ENCODE assay signal across 9 cellular contexts in the genomic region with DNA sequence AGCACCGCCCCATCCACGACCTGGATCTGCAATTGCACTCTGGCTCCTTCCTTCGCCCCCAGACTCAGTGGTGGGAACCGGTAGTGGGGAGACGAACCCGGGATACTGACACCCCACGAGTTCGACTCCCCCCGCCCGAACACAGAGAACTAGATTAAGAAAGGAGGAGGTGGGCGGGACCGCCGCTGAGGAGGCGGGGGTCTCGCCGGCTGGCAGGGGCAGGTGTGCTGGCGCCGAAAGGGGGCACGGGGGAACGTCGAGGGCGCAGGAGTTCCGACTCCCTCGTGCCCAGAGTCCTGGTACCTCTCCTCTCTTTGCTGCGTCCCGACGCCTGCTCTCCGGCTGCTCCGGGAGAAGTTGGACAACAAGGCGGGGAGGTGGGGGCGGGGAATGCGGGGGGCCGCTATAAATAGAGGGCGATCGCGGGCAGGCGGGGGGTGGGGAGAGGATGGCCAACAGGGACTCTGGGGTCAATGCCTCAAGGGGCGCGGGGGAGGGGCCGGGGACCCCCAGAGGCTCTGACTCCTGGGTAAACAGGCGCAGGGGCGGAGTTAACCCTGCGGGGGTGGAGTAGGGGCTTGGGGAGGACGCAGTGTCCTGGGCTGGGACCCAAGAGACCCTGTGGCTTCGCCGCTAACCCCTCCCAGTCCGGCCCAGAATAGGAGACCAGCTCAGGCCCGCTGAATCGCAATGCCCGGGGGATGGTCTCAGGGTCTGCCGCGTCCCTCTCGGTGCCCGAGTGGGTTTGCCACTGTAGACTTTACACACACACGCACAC. TPM values are rescaled to one million over a fixed set of nuclear protein-coding genes. Genes with fewer than 3 reads are reported as not detected.
DNase-seq lines count a peak whose midpoint lies in the region; ATAC-seq, FAIRE-seq and TF ChIP-seq lines count a peak whose summit lies in the region.
"Had no signal": no experiment of that assay in that cellular context is flagged by ENCODE, and none has a peak within 500 bp of the region (broad histone marks: within the 10 kb centered on the region; RNA-seq: fewer than 3 reads in every experiment).

No MANE protein-coding gene starts in this region.

- FAIRE-seq in urothelium cell line (lab: Jason Lieb, UNC) = peak; percentile 46
- FAIRE-seq in H54 (lab: Jason Lieb, UNC) = no peak

- H3K27me3 ChIP-seq in BLaER1 (no peaks in the 10 kb centered on the region), RWPE2 (ENCODE audit: insufficient read depth, poor library complexity, severe bottlenecking) (no peaks in the 10 kb centered on the region), muscle layer of colon (ENCODE audit: control insufficient read depth in 1 of 2, insufficient read depth in 2 of 2, low read length in 2 of 2) (no peaks in the 10 kb centered on the region)

- H3K4me3 ChIP-seq in BLaER1 (peak overlapping the region; percentile 78), RWPE2 (ENCODE audit: severe bottlenecking) (peak overlapping the region; percentile 47), muscle layer of colon (ENCODE audit: low read depth in 1 of 2, low read length in 2 of 2) (peak overlapping the region; percentile 69 to 87)

- in situ Hi-C loops in KBM-7 (cut with MboI; ENCODE audit: low pct_unique_long_range_greater_than_20kb, low sequenced_read_pairs) = no loop called here

- no peak for TF ChIP-seq POLR2A in H54 (IDR thresholded peaks at IDR 0.05; ENCODE audit: low read depth, low read length)

- POLR2A ChIA-PET in HEK293T (lab: Yijun Ruan, JAX) = interaction anchor here (1.0 to 1.9 kb wide), 4 partner anchors 11 to 47 kb away, joined by 3 to 9 read pairs (median 4); a partner anchor contains a TSS

- H3K4me1 ChIP-seq in BLaER1 (peaks cover 30% of the 10 kb centered on the region), RWPE2 (ENCODE audit: insufficient read depth, poor library complexity, severe bottlenecking) (no peaks in the 10 kb centered on the region), muscle layer of colon (ENCODE audit: insufficient read depth, low read length) (peaks cover 25% of the 10 kb centered on the region)

- TF ChIP-seq CTCF in RWPE2 (IDR thresholded peaks at IDR 0.05; ENCODE audit: poor library complexity, severe bottlenecking) = no peak

- H3K9me3 ChIP-seq in BLaER1 = no peaks in the 10 kb centered on the region
- H3K9me3 ChIP-seq in RWPE2 (ENCODE audit: severe bottlenecking) = no peaks in the 10 kb centered on the region
- H3K9me3 ChIP-seq in muscle layer of colon (ENCODE audit: low read length) = no peaks in the 10 kb centered on the region

- no peak for ATAC-seq in RWPE2 (ENCODE audit: low read depth)
- peak; percentile 2 for ATAC-seq in esophagus mucosa

- H3K36me3 ChIP-seq in BLaER1 (0 out of 2 replicates have a peak, but pooled peaks cover 6% of the 10 kb centered on the region), RWPE2 (ENCODE audit: low read depth) (no peaks in the 10 kb centered on the region), muscle layer of colon (ENCODE audit: insufficient read depth, low read length) (peaks cover 17% of the 10 kb centered on the region)

- no peaks in the 10 kb centered on the region for H4K20me1 ChIP-seq in BLaER1

- CTCF ChIA-PET in HEK293T (lab: Yijun Ruan, JAX) = interaction anchor here (1.0 to 3.2 kb wide), 4 partner anchors 11 to 78 kb away, joined by 3 to 12 read pairs (median 7); no protein-coding TSS in a partner anchor

- DNase-seq in RWPE2 (ENCODE audit: low spot score) (no peak), urothelium cell line (ENCODE audit: low spot score) (no peak), H54 (ENCODE audit: insufficient read length, low spot score) (no peak), KBM-7 (no peak), HEK293T (ENCODE audit: extremely low spot score) (no peak)

- peak overlapping the region; percentile 94 for H3K4me2 ChIP-seq in BLaER1

- H3K9ac ChIP-seq in BLaER1 = peak overlapping the region; percentile 53
- H3K9ac ChIP-seq in muscle layer of colon (ENCODE audit: low read length) = peak overlapping the region; percentile 66

- no peak overlapping the region for H3K27ac ChIP-seq in BLaER1
- no peak overlapping the region for H3K27ac ChIP-seq in RWPE2 (ENCODE audit: poor library complexity, severe bottlenecking)
- H3K27ac ChIP-seq in muscle layer of colon (ENCODE audit: low read depth, low read length) = peak overlapping the region; percentile 81
- H3K27ac ChIP-seq: epithelial cell of prostate had no signal

TF ChIP-seq in HEK293T, 16 proteins besides CTCF, POLR2A, EP300 and RAD21:
- TF ChIP-seq ZNF384 (IDR thresholded peaks at IDR 0.05) = no peak

RNA-seq across cellular contexts. Expression of a gene that starts 0.7 kb away (rescaled TPM):
- 54.7 TPM for total RNA-seq in esophagus mucosa

RNA-seq across cellular contexts. Expression of a gene that starts 4.5 kb away (rescaled TPM):
- not detected for total RNA-seq in esophagus mucosa

RNA-seq across cellular contexts. Expression of a gene that starts 9.0 kb away (rescaled TPM):
- total RNA-seq in esophagus mucosa = not detected

RNA-seq across cellular contexts. Expression of a gene that starts 16.6 kb away (rescaled TPM):
- total RNA-seq in esophagus mucosa = 2.7 TPM

RNA-seq across cellular contexts. Expression of a gene that starts 26.5 kb away (rescaled TPM):
- 15.7 TPM for total RNA-seq in esophagus mucosa
